1 cellular context compared by ENCODE assay signal in the genomic region with DNA sequence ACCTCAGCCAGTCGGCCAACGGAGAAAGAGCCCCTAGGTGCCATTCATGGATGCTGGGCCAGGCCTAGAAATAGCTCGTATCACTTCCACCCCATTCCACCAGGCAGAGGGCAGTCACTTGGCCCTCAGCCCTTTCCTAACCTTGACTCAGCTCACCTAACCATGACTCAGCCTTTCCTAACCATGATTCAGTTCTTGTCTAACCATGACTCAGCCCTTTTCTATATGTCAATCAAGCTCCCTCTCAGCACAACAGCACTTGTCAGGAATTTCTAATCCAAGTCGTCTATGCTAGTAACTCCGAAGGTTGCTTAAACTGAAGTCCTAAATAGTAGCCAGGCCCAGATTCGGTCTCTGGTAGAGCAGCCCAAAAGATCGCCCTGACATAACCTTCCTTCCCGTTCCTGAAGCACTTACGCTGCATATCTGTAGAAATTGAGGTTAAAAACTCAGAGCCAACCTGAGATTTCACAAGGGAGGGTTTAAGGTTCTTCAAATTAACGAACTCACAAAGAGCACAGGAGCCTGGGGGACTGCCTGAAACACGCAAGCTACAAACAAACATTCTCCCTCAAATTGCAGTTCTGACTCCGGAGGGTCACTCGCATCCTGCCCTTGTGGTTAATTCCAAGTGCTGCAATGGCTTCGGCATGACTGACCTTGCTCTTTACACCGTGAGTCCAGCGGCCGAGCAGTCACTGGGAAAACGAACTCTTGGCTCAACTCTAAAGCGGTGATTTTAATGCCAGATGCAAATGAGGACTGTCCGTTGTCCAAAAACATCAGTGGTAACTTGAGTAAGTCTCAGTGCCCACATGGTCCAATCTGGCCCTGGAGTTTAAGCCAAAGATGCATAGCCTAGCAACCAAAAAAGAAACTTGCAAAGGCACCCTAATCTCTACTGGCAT.
TF ChIP-seq lines count a peak whose summit lies in the region.

No MANE protein-coding gene starts in this region.

TF ChIP-seq in HepG2, 621 proteins besides CTCF, POLR2A, EP300 and RAD21 (continued from another document):
- TF ChIP-seq, protein P1, sequence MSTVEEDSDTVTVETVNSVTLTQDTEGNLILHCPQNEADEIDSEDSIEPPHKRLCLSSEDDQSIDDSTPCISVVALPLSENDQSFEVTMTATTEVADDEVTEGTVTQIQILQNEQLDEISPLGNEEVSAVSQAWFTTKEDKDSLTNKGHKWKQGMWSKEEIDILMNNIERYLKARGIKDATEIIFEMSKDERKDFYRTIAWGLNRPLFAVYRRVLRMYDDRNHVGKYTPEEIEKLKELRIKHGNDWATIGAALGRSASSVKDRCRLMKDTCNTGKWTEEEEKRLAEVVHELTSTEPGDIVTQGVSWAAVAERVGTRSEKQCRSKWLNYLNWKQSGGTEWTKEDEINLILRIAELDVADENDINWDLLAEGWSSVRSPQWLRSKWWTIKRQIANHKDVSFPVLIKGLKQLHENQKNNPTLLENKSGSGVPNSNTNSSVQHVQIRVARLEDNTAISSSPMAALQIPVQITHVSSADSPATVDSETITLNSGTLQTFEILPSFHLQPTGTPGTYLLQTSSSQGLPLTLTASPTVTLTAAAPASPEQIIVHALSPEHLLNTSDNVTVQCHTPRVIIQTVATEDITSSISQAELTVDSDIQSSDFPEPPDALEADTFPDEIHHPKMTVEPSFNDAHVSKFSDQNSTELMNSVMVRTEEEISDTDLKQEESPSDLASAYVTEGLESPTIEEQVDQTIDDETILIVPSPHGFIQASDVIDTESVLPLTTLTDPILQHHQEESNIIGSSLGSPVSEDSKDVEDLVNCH (CRISPR knock-in tag; IDR thresholded peaks at IDR 0.05): no peak
- TF ChIP-seq SAP130 (CRISPR knock-in tag; IDR thresholded peaks at IDR 0.05; ENCODE audit: low read depth) (no peak), MAFK (conservative IDR thresholded peaks at IDR 0.05 in 1 of 2, IDR thresholded peaks at IDR 0.05 in 1 of 2; ENCODE audit: low read length in 2 of 2) (peak; percentile 97 to 100), MAFF (IDR thresholded peaks at IDR 0.05; ENCODE audit: low read depth, low read length) (peak; percentile 99)
